Comparison of ENCODE assay signal across 9 cellular contexts in genomic region chr11:48116843-48117242, GRCh38.
DNase-seq lines count a peak whose midpoint lies in the region; ATAC-seq, FAIRE-seq and TF ChIP-seq lines count a peak whose summit lies in the region.
"Had no signal": no experiment of that assay in that cellular context is flagged by ENCODE, and none has a peak within 500 bp of the region (broad histone marks: within the 10 kb centered on the region; RNA-seq: fewer than 3 reads in every experiment).

No MANE protein-coding gene starts in this region.

- H3K4me1 Mint-ChIP-seq in HFFc6 (ENCODE audit: low read depth), result no peaks in the 10 kb centered on the region

- FAIRE-seq in D721Med (lab: Jason Lieb, UNC), result no peak

- H3K36me3 ChIP-seq in right lobe of liver (peaks cover 0 to 14% (median 0%) of the 10 kb centered on the region in 4 donors), esophagus squamous epithelium (no peaks in the 10 kb centered on the region), ascending aorta (peaks cover 0 to 8% of the 10 kb centered on the region in 2 donors)

- TF ChIP-seq CTCF in D721Med (IDR thresholded peaks at IDR 0.05; ENCODE audit: insufficient read depth, missing control alignments) (peak; percentile 2), HFFc6 (IDR thresholded peaks at IDR 0.05) (peak; percentile 74), VCaP (conservative IDR thresholded peaks at IDR 0.05) (peak; percentile 74), right lobe of liver (IDR thresholded peaks at IDR 0.05) (peak; percentile 19 to 41 (median 34)), esophagus squamous epithelium (IDR thresholded peaks at IDR 0.05) (peak in 3 of 6 experiments; percentile 10 to 45 (median 21)), ascending aorta (IDR thresholded peaks at IDR 0.05) (peak in 1 of 3 experiments; percentile 17)

- H3K27me3 ChIP-seq in right lobe of liver (no peaks in the 10 kb centered on the region), esophagus squamous epithelium (no peaks in the 10 kb centered on the region), ascending aorta (no peaks in the 10 kb centered on the region)

- peaks cover 11% of the 10 kb centered on the region for H3K36me3 Mint-ChIP-seq in HFFc6 (ENCODE audit: low read depth)

- H3K27me3 Mint-ChIP-seq in HFFc6 (ENCODE audit: insufficient read depth), result no peaks in the 10 kb centered on the region; the same call in 1 of the 2 replicates

- H3K4me1 ChIP-seq in right lobe of liver (no peaks in the 10 kb centered on the region), esophagus squamous epithelium (no peaks in the 10 kb centered on the region), ascending aorta (no peaks in the 10 kb centered on the region)

- ATAC-seq in right lobe of liver (peak in 3 of 4 donors; percentile 45 to 55 (median 55)), GM21447 (IDR thresholded peaks at IDR 0.05; ENCODE audit: unreplicated experiment) (no peak)

- H3K27ac ChIP-seq in VCaP (no peak overlapping the region), right lobe of liver (no peak overlapping the region), esophagus squamous epithelium (no peak overlapping the region), ascending aorta (no peak overlapping the region)
- H3K27ac ChIP-seq: epithelial cell of prostate had no signal

- H3K4me3 ChIP-seq in right lobe of liver (no peak overlapping the region), esophagus squamous epithelium (no peak overlapping the region), ascending aorta (no peak overlapping the region)

- H3K4me3 Mint-ChIP-seq in HFFc6, result no peak overlapping the region

- DNase-seq in D721Med (ENCODE audit: insufficient read length, low spot score), result no peak
- DNase-seq in HFFc6, result no peak
- peak in 1 of 3 donors; percentile 9 for DNase-seq in right lobe of liver
- DNase-seq in esophagus squamous epithelium (lab: John Stamatoyannopoulos, UW), result no peak
- no peak for DNase-seq in NCI-H1092 treated with DMSO at 0.1 percent for 48 hours (lab: John Stamatoyannopoulos, UW)
- DNase-seq in ascending aorta (ENCODE audit: low spot score in 2 of 2), result no peak

- H3K27ac Mint-ChIP-seq in HFFc6, result no peak overlapping the region

- intact Hi-C loops in right lobe of liver (cut with DNase I) (no loop called here), esophagus squamous epithelium (cut with DNase I) (no loop called here), ascending aorta (cut with DNase I) (no loop called here)

- TF ChIP-seq POLR2A in right lobe of liver (IDR thresholded peaks at IDR 0.05) (no peak), esophagus squamous epithelium (IDR thresholded peaks at IDR 0.05) (no peak)

- peaks cover 0 to 4% (median 0%) of the 10 kb centered on the region in 4 donors for H3K9me3 ChIP-seq in right lobe of liver
- H3K9me3 ChIP-seq in esophagus squamous epithelium, result peaks cover 0 to 15% (median 12%) of the 10 kb centered on the region in 3 donors
- peaks cover 5 to 21% of the 10 kb centered on the region in 2 donors for H3K9me3 ChIP-seq in ascending aorta

- peaks cover 9% of the 10 kb centered on the region for H3K9me3 Mint-ChIP-seq in HFFc6
